ENCODE assay signal across 27 cellular contexts in the genomic region with DNA sequence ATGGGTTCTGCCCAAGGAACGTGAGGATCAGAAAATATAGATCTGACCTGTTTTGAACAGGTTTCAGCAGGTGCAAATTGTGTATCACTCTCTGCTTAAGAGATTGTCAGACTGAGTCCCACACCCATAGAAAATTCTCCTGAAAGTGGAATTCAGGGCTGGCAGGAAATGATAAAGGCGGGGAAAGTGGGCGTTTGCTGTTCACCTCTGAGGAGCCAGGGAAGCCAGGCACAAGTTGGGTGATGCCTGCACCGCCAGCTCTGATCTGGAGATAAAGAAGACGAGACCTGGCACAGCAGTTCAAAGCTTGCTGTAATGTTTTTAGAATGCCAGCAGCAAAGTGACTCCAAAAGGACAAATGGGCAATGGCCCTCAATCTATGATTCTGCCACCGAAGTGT.
"Had no signal": no experiment of that assay in that cellular context is flagged by ENCODE, and none has a peak within 500 bp of the region (broad histone marks: within the 10 kb centered on the region; RNA-seq: fewer than 3 reads in every experiment).

No MANE protein-coding gene starts in this region.

- H3K36me3 ChIP-seq: colonic mucosa, esophagus squamous epithelium, gastroesophageal sphincter, heart left ventricle, left lung, lower lobe of right lung had no signal

- H3K79me2 ChIP-seq: hepatocyte had no signal

- H2AFZ ChIP-seq: hepatocyte had no signal

- H3K36me3 Mint-ChIP-seq: immature natural killer cell; naive thymus-derived CD4-positive, alpha-beta T cell; natural killer cell had no signal

- H3K4me3 Mint-ChIP-seq: dendritic cell treated with granulocyte-macrophage colony-stimulating factor and Interleukin-4, amounts not matched to agents 40 ng/mL and 50 ng/mL, for 4 days; effector memory CD8-positive, alpha-beta T cell; endodermal cell; immature natural killer cell; naive thymus-derived CD4-positive, alpha-beta T cell; natural killer cell had no signal

- FAIRE-seq: endometrium, frontal cortex had no signal

- H3K27me3 Mint-ChIP-seq: dendritic cell treated with granulocyte-macrophage colony-stimulating factor and Interleukin-4, amounts not matched to agents 40 ng/mL and 50 ng/mL, for 4 days; effector memory CD8-positive, alpha-beta T cell had no signal

- H3K9me3 Mint-ChIP-seq: dendritic cell treated with granulocyte-macrophage colony-stimulating factor and Interleukin-4, amounts not matched to agents 40 ng/mL and 50 ng/mL, for 4 days; endodermal cell had no signal

- H3K9me3 ChIP-seq: colonic mucosa, esophagus squamous epithelium, gastroesophageal sphincter, heart left ventricle, left lung, lower lobe of right lung had no signal

- H3K27me3 ChIP-seq: colonic mucosa, esophagus squamous epithelium, gastroesophageal sphincter, heart left ventricle, hepatocyte, left lung had no signal

- DNase-seq: colonic mucosa; cortex of kidney; effector CD8-positive, alpha-beta T cell; effector memory CD8-positive, alpha-beta T cell; endodermal cell; erythroblast; esophagus squamous epithelium; foreskin fibroblast; heart left ventricle; hypothalamus; immature natural killer cell; islet precursor cell; left cardiac atrium; left lung; left ventricle myocardium superior; lower lobe of right lung; mesendoderm; midbrain; naive thymus-derived CD4-positive, alpha-beta T cell; natural killer cell had no signal

- H3K4me3 ChIP-seq: colonic mucosa, esophagus squamous epithelium, gastroesophageal sphincter, heart left ventricle, hepatocyte, left lung, lower lobe of right lung had no signal

- H3K27ac Mint-ChIP-seq: dendritic cell treated with granulocyte-macrophage colony-stimulating factor and Interleukin-4, amounts not matched to agents 40 ng/mL and 50 ng/mL, for 4 days; effector memory CD8-positive, alpha-beta T cell; endodermal cell; immature natural killer cell; naive thymus-derived CD4-positive, alpha-beta T cell; natural killer cell had no signal

- H3K27ac ChIP-seq: colonic mucosa, epithelial cell of prostate, esophagus squamous epithelium, gastroesophageal sphincter, heart left ventricle, hepatocyte, left lung, lower lobe of right lung had no signal

- H3K4me2 ChIP-seq: hepatocyte had no signal

- H3K4me1 ChIP-seq: colonic mucosa, esophagus squamous epithelium, gastroesophageal sphincter, heart left ventricle, left lung, lower lobe of right lung had no signal

- ATAC-seq: effector memory CD8-positive, alpha-beta T cell; esophagus mucosa; gastroesophageal sphincter; heart left ventricle; left cardiac atrium; left lung; left ventricle myocardium superior; lower lobe of right lung; naive thymus-derived CD4-positive, alpha-beta T cell; natural killer cell had no signal

- H3K4me1 Mint-ChIP-seq: immature natural killer cell; naive thymus-derived CD4-positive, alpha-beta T cell; natural killer cell had no signal
